ENCODE assay signal across 1 cellular context in genomic region chr10:122113161-122113944, GRCh38.
TF ChIP-seq lines count a peak whose summit lies in the region.

No MANE protein-coding gene starts in this region.

TF ChIP-seq in SK-N-SH treated with all-trans-retinoic acid at 6 μM for 48 hours, 23 proteins besides CTCF, POLR2A, EP300 and RAD21 (continued from another document):
- TF ChIP-seq, protein P1, sequence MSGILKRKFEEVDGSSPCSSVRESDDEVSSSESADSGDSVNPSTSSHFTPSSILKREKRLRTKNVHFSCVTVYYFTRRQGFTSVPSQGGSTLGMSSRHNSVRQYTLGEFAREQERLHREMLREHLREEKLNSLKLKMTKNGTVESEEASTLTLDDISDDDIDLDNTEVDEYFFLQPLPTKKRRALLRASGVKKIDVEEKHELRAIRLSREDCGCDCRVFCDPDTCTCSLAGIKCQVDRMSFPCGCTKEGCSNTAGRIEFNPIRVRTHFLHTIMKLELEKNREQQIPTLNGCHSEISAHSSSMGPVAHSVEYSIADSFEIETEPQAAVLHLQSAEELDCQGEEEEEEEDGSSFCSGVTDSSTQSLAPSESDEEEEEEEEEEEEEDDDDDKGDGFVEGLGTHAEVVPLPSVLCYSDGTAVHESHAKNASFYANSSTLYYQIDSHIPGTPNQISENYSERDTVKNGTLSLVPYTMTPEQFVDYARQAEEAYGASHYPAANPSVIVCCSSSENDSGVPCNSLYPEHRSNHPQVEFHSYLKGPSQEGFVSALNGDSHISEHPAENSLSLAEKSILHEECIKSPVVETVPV (CRISPR knock-in tag; IDR thresholded peaks at IDR 0.05) = no peak
